29 cellular contexts compared by ENCODE assay signal in genomic region chr1:78415165-78415564, GRCh38.
"Had no signal": no experiment of that assay in that cellular context is flagged by ENCODE, and none has a peak within 500 bp of the region (broad histone marks: within the 10 kb centered on the region; RNA-seq: fewer than 3 reads in every experiment).

No MANE protein-coding gene starts in this region.

- H3K4me3 Mint-ChIP-seq: natural killer cell; nephron; neural progenitor cell; stimulated activated effector memory CD8-positive, alpha-beta T cell treated with anti-CD3 and anti-CD28 coated beads, Interleukin-12 subunit alpha, Interleukin-12 subunit beta, amount 100 ng/mL, for 72 hours; stimulated activated naive B cell treated with anti-CD40 and anti-IgM and Interleukin-4, amounts not matched to agents 10 μg/mL and 1 μg/mL and 100 μg/mL, for 72 hours; stimulated activated naive CD8-positive, alpha-beta T cell treated with anti-CD3 and anti-CD28 coated beads, Interleukin-15, Interleukin-2, amounts not matched to agents 100 ng/mL and 50 ng/mL, for 24 hours; type B pancreatic cell had no signal

- H3K4me1 Mint-ChIP-seq: natural killer cell; neural progenitor cell; stimulated activated effector memory CD8-positive, alpha-beta T cell treated with anti-CD3 and anti-CD28 coated beads, Interleukin-12 subunit alpha, Interleukin-12 subunit beta, amount 100 ng/mL, for 72 hours; stimulated activated naive B cell treated with anti-CD40 and anti-IgM and Interleukin-4, amounts not matched to agents 10 μg/mL and 1 μg/mL and 100 μg/mL, for 72 hours had no signal

- H3K36me3 Mint-ChIP-seq: neural progenitor cell; stimulated activated effector memory CD8-positive, alpha-beta T cell treated with anti-CD3 and anti-CD28 coated beads, Interleukin-12 subunit alpha, Interleukin-12 subunit beta, amount 100 ng/mL, for 72 hours; stimulated activated naive B cell treated with anti-CD40 and anti-IgM and Interleukin-4, amounts not matched to agents 10 μg/mL and 1 μg/mL and 100 μg/mL, for 72 hours; type B pancreatic cell had no signal

- DNase-seq: natural killer cell; occipital lobe; ovary; posterior cingulate gyrus; psoas muscle; right cardiac atrium; right lobe of liver; sigmoid colon; small intestine; stimulated activated CD4-positive, alpha-beta T cell treated with anti-CD3 and anti-CD28 coated beads, Interleukin-15, amount 100 ng/mL, for 24 hours; stimulated activated CD4-positive, alpha-beta T cell treated with anti-CD3 and anti-CD28 coated beads, Interleukin-2, amount 100 ng/mL, for 24 hours; stimulated activated CD4-positive, alpha-beta T cell treated with anti-CD3 and anti-CD28 coated beads, Interleukin-2, amount 100 ng/mL, for 48 hours; stimulated activated CD4-positive, alpha-beta T cell treated with anti-CD3 and anti-CD28 coated beads, Interleukin-4, amount 100 ng/mL, for 24 hours; stimulated activated naive B cell treated with anti-CD40 and anti-IgM and Interleukin-4, amounts not matched to agents 10 μg/mL and 1 μg/mL and 100 μg/mL, for 72 hours; stimulated activated naive CD4-positive, alpha-beta T cell treated with Interleukin-2 at 50 U/mL for 16 hours; stomach; testis; tibial artery; transverse colon; upper lobe of right lung; uterus had no signal

- H3K27ac ChIP-seq: neural progenitor cell, ovary, parathyroid adenoma, psoas muscle, right lobe of liver, sigmoid colon, stomach, suprapubic skin, testis, tibial artery, transverse colon, upper lobe of right lung, uterus had no signal

- H3K27me3 Mint-ChIP-seq: progenitor cell of endocrine pancreas; stimulated activated naive B cell treated with anti-CD40 and anti-IgM and Interleukin-4, amounts not matched to agents 10 μg/mL and 1 μg/mL and 100 μg/mL, for 72 hours; stimulated activated naive CD8-positive, alpha-beta T cell treated with anti-CD3 and anti-CD28 coated beads, Interleukin-15, Interleukin-2, amounts not matched to agents 100 ng/mL and 50 ng/mL, for 24 hours had no signal

- H3K27ac Mint-ChIP-seq: natural killer cell; nephron; neural progenitor cell; progenitor cell of endocrine pancreas; stimulated activated effector memory CD8-positive, alpha-beta T cell treated with anti-CD3 and anti-CD28 coated beads, Interleukin-12 subunit alpha, Interleukin-12 subunit beta, amount 100 ng/mL, for 72 hours; stimulated activated naive B cell treated with anti-CD40 and anti-IgM and Interleukin-4, amounts not matched to agents 10 μg/mL and 1 μg/mL and 100 μg/mL, for 72 hours; stimulated activated naive CD8-positive, alpha-beta T cell treated with anti-CD3 and anti-CD28 coated beads, Interleukin-15, Interleukin-2, amounts not matched to agents 100 ng/mL and 50 ng/mL, for 24 hours; type B pancreatic cell had no signal

- ATAC-seq: natural killer cell; psoas muscle; right cardiac atrium; right lobe of liver; stimulated activated effector memory CD8-positive, alpha-beta T cell treated with anti-CD3 and anti-CD28 coated beads, Interleukin-12 subunit alpha, Interleukin-12 subunit beta, amount 100 ng/mL, for 72 hours; stimulated activated naive B cell treated with anti-CD40 and anti-IgM and Interleukin-4, amounts not matched to agents 10 μg/mL and 1 μg/mL and 100 μg/mL, for 72 hours; upper lobe of right lung had no signal
